In the genomic region with DNA sequence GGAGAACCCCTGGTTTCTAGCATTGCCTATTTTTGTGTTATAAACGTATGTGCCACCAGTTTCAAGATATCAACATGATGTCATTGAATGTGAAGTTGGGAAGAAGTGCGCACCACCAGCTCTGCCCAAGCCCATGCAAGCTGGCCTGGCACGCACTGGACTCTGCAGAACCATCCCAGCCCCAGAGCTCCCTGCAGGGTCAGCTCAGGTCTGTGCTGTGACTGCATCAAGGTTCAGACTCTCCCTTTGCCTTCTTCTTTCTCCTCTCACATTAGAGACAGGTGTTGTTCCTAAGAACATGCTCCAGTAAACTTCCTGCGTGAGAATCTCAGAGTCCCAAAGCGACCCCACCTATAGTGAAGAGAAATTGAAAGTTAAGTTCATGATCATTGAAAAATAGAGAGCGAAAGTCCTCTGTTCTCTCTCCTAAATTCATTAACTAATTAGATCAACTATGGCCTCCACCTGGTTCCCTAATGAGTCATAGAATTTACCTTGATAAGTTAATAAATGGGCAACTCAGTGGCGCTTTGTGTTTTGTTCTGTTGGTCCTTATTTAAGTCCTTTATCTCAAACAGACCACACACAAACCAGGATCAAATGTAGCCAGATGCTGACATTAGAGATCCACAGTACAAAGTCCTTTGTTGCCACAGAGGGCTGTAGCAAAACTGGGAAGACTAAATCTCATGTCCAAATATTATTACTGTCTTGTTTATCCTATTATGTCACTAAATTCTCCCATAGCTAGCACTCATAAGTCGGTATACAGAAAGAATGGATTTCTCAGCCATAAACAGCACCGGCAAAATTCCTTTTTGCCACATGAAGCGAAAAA, we compare ENCODE assay signal across 17 cellular contexts.
DNase-seq lines count a peak whose midpoint lies in the region; ATAC-seq and FAIRE-seq lines count a peak whose summit lies in the region.
"Had no signal": no experiment of that assay in that cellular context is flagged by ENCODE, and none has a peak within 500 bp of the region (broad histone marks: within the 10 kb centered on the region; RNA-seq: fewer than 3 reads in every experiment).

No MANE protein-coding gene starts in this region.

- FAIRE-seq in islet of Langerhans (lab: Jason Lieb, UNC) (peak; percentile 78), urothelium cell line (lab: Jason Lieb, UNC) (no peak)
- FAIRE-seq: endometrium had no signal

- POLR2A ChIA-PET in T-cell (lab: Charles Lee): no interaction called here

- CTCF ChIA-PET in T-cell (lab: Charles Lee): no interaction called here

- no peaks in the 10 kb centered on the region for H3K4me1 Mint-ChIP-seq in T-cell
- H3K4me1 Mint-ChIP-seq: CD14-positive monocyte had no signal

- DNase-seq in T-cell: no peak
- no peak for DNase-seq in urothelium cell line (ENCODE audit: low spot score)
- DNase-seq: adrenal gland, DMS153, left ventricle myocardium superior, NCI-H2029 treated with DMSO at 0.1 percent for 48 hours, NCI-H510A treated with DMSO at 0.1 percent for 48 hours, SHP77 treated with DMSO at 0.1 percent for 48 hours had no signal

- H3K36me3 Mint-ChIP-seq in T-cell: no peaks in the 10 kb centered on the region
- H3K36me3 Mint-ChIP-seq: CD14-positive monocyte had no signal

- H3K27ac Mint-ChIP-seq in T-cell: no peak overlapping the region
- H3K27ac Mint-ChIP-seq: CD14-positive monocyte; stimulated activated naive CD8-positive, alpha-beta T cell treated with anti-CD3 and anti-CD28 coated beads, Interleukin-15, Interleukin-2, amounts not matched to agents 100 ng/mL and 50 ng/mL, for 24 hours had no signal

- H3K4me3 Mint-ChIP-seq in T-cell: no peak overlapping the region
- H3K4me3 Mint-ChIP-seq: CD14-positive monocyte; stimulated activated naive CD8-positive, alpha-beta T cell treated with anti-CD3 and anti-CD28 coated beads, Interleukin-15, Interleukin-2, amounts not matched to agents 100 ng/mL and 50 ng/mL, for 24 hours had no signal

- ATAC-seq in GM18909 (IDR thresholded peaks at IDR 0.05; ENCODE audit: poor library complexity, unreplicated experiment): peak; percentile 82
- peak; percentile 46 for ATAC-seq in GM21786 (IDR thresholded peaks at IDR 0.05; ENCODE audit: unreplicated experiment)
- peak; percentile 59 for ATAC-seq in HG03432 (IDR thresholded peaks at IDR 0.05; ENCODE audit: unreplicated experiment)
- ATAC-seq in T-cell (replicated peaks in 1 of 4): no peak
- ATAC-seq in HG03520 (IDR thresholded peaks at IDR 0.05; ENCODE audit: unreplicated experiment): no peak
- ATAC-seq in HG02973 (IDR thresholded peaks at IDR 0.05; ENCODE audit: unreplicated experiment): no peak
- ATAC-seq: left ventricle myocardium superior had no signal

- peaks cover 7 to 12% of the 10 kb centered on the region in 2 donors for H3K27me3 Mint-ChIP-seq in T-cell

- peaks cover 0 to 2% (median 0%) of the 10 kb centered on the region in 3 donors for H3K9me3 Mint-ChIP-seq in T-cell
- H3K9me3 Mint-ChIP-seq: stimulated activated naive CD8-positive, alpha-beta T cell treated with anti-CD3 and anti-CD28 coated beads, Interleukin-15, Interleukin-2, amounts not matched to agents 100 ng/mL and 50 ng/mL, for 24 hours had no signal

Comparison
In these comparisons a context has a peak if more than half of its experiments do, and no peak if none do; other contexts are left out.
1. ATAC-seq: peak in GM18909 (single experiment), GM21786 (single experiment) and HG03432 (single experiment); none in T-cell (0 of 4), HG03520 (single experiment) and HG02973 (single experiment).